ENCODE assay signal across 9 cellular contexts in the genomic region with DNA sequence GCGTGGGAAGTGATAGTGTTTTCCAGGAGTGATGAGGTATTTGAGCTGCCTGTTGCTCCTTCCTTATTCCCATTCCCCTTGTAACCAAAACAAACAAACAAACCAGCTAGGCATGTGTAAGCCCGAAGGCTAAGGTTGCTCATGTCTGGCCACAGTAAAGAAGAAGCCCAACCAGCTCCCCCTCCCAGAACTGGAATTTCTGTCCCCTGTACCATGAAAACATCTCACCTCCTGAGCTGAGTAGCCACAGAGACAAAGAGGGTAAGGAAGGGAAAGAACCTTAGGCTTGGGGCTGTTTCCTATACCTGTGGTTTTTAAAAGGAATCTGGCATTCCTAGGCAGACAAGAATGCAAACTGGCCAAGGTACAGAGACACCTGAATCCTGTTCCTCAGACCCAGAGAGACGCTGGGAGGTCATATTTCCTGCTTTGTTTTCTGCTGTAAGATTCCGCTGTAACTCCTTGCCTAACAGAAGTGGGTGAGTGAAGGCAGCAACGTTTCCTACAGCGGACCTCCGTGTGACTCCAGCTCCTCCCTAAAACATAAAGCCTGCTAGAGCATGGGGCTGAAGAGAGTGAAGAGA. TPM values are rescaled to one million over a fixed set of nuclear protein-coding genes. Genes with fewer than 3 reads are reported as not detected.
DNase-seq lines count a peak whose midpoint lies in the region; ATAC-seq and TF ChIP-seq lines count a peak whose summit lies in the region.
"Had no signal": no experiment of that assay in that cellular context is flagged by ENCODE, and none has a peak within 500 bp of the region (broad histone marks: within the 10 kb centered on the region; RNA-seq: fewer than 3 reads in every experiment).

No MANE protein-coding gene starts in this region.

- H3K36me3 ChIP-seq in CD8-positive, alpha-beta memory T cell (ENCODE audit: insufficient read depth, low read length): no peaks in the 10 kb centered on the region
- no peaks in the 10 kb centered on the region for H3K36me3 ChIP-seq in neuronal stem cell (replicated peaks in 1 of 2; ENCODE audit: control insufficient read depth in 2 of 2, insufficient read depth in 2 of 2, low read length in 2 of 2)

- no peak overlapping the region for H2BK5ac ChIP-seq in neuronal stem cell (ENCODE audit: low read length)

- TF ChIP-seq CTCF in fibroblast of villous mesenchyme (IDR thresholded peaks at IDR 0.05; ENCODE audit: insufficient read depth, low read depth, low read length): no peak

- H3K23ac ChIP-seq in neuronal stem cell (ENCODE audit: low read depth, low read length, poor library complexity): no peak overlapping the region

- H3K4me3 Mint-ChIP-seq in CD8-positive, alpha-beta memory T cell: peak overlapping the region in 4 of 7 donors; percentile 5 to 65 (median 23)
- H3K4me3 Mint-ChIP-seq: natural killer cell treated with Interleukin-12 subunit alpha and Interleukin-12 subunit beta and Interleukin-15 and Interleukin-18, amount 100 ng/mL, for 72 hours had no signal

- peaks cover 10 to 34% of the 10 kb centered on the region in 2 donors for H3K27me3 Mint-ChIP-seq in CD8-positive, alpha-beta memory T cell

- H2BK12ac ChIP-seq in neuronal stem cell (ENCODE audit: low read length): no peak overlapping the region

- no peak for DNase-seq in CD8-positive, alpha-beta memory T cell
- DNase-seq in NOMO-1 treated with DMSO at 0.1 percent for 48 hours (lab: John Stamatoyannopoulos, UW; ENCODE audit: unreplicated experiment): peak; percentile 21
- DNase-seq in fibroblast of villous mesenchyme (ENCODE audit: low read depth): peak; percentile 50
- no peak for DNase-seq in neuronal stem cell (ENCODE audit: low spot score)
- DNase-seq in NK-92 (lab: John Stamatoyannopoulos, UW; ENCODE audit: unreplicated experiment): no peak
- no peak for DNase-seq in G401 (ENCODE audit: low spot score)
- no peak for DNase-seq in UCSD-AML1 (lab: John Stamatoyannopoulos, UW; ENCODE audit: unreplicated experiment)

- in situ Hi-C loops in G401 (cut with HindIII; ENCODE audit: low sequenced_read_pairs): no loop called here

- H3K18ac ChIP-seq in neuronal stem cell (ENCODE audit: low read length): no peak overlapping the region

- no peak for ATAC-seq in HG03354 (IDR thresholded peaks at IDR 0.05; ENCODE audit: poor library complexity, severe bottlenecking, unreplicated experiment)

- no peaks in the 10 kb centered on the region for H3K27me3 ChIP-seq in CD8-positive, alpha-beta memory T cell (ENCODE audit: insufficient read depth, low read length, poor library complexity, severe bottlenecking)
- peaks cover 0 to 5% (median 0%) of the 10 kb centered on the region in 3 experiments for H3K27me3 ChIP-seq in neuronal stem cell (ENCODE audit: control insufficient read depth in 3 of 3, insufficient read depth in 3 of 3, low read depth in 1 of 3, low read length in 3 of 3)

- H3K9ac ChIP-seq in neuronal stem cell (ENCODE audit: low read depth, low read length, poor library complexity): no peak overlapping the region

- no peak overlapping the region for H2BK15ac ChIP-seq in neuronal stem cell (ENCODE audit: low read length)

- H3K4me1 Mint-ChIP-seq in CD8-positive, alpha-beta memory T cell: peaks cover 7 to 17% (median 8%) of the 10 kb centered on the region in 3 donors

- H3K4ac ChIP-seq in neuronal stem cell (ENCODE audit: low read length): no peak overlapping the region

- no peak overlapping the region for H2BK120ac ChIP-seq in neuronal stem cell (ENCODE audit: low read depth, low read length)

- H4K8ac ChIP-seq in neuronal stem cell (ENCODE audit: low read depth, low read length): no peak overlapping the region

- no peaks in the 10 kb centered on the region for H3K36me3 Mint-ChIP-seq in CD8-positive, alpha-beta memory T cell
- H3K36me3 Mint-ChIP-seq: natural killer cell treated with Interleukin-12 subunit alpha and Interleukin-12 subunit beta and Interleukin-15 and Interleukin-18, amount 100 ng/mL, for 72 hours had no signal

- H3K9me3 ChIP-seq in CD8-positive, alpha-beta memory T cell (ENCODE audit: low read length): no peaks in the 10 kb centered on the region
- no peaks in the 10 kb centered on the region for H3K9me3 ChIP-seq in neuronal stem cell (replicated peaks in 1 of 2; ENCODE audit: control insufficient read depth in 2 of 2, insufficient read depth in 1 of 2, low read depth in 1 of 2, low read length in 2 of 2)

- no peak overlapping the region for H3K4me3 ChIP-seq in CD8-positive, alpha-beta memory T cell (ENCODE audit: low read length)
- H3K4me3 ChIP-seq in fibroblast of villous mesenchyme (ENCODE audit: low read depth, low read length) (no peak overlapping the region), neuronal stem cell (ENCODE audit: low read length in 2 of 2) (no peak overlapping the region)

- H3K27ac Mint-ChIP-seq in CD8-positive, alpha-beta memory T cell: peak overlapping the region in 1 of 8 donors; percentile 53
- H3K27ac Mint-ChIP-seq: natural killer cell treated with Interleukin-12 subunit alpha and Interleukin-12 subunit beta and Interleukin-15 and Interleukin-18, amount 100 ng/mL, for 72 hours had no signal

- H2AK5ac ChIP-seq in neuronal stem cell (ENCODE audit: low read depth, low read length): no peak overlapping the region

- POLR2A ChIA-PET in CD8-positive, alpha-beta memory T cell (lab: Charles Lee): interaction anchor here (0.6 kb wide), 1 partner anchor 493 kb away, joined by 3 read pairs; no protein-coding TSS in a partner anchor

- WGBS in neuronal stem cell (ENCODE audit: extremely low coverage in 2 of 2, insufficient read length in 2 of 2, insufficient replicate concordance in 1 of 2), 2 donors: no CpG with 5 or more reads among the region's 7 CpGs

- H4K91ac ChIP-seq in neuronal stem cell (ENCODE audit: low read depth, low read length, poor library complexity): no peak overlapping the region

- H3K14ac ChIP-seq in neuronal stem cell (ENCODE audit: low read length): no peak overlapping the region

- H3K27ac ChIP-seq in CD8-positive, alpha-beta memory T cell (ENCODE audit: low read depth, low read length): no peak overlapping the region
- H3K27ac ChIP-seq in neuronal stem cell (replicated peaks; ENCODE audit: low read length): no peak overlapping the region

- CTCF ChIA-PET in CD8-positive, alpha-beta memory T cell (lab: Charles Lee): interaction anchor here (1.3 to 7.1 kb wide), 8 partner anchors 17 to 565 kb away, joined by 3 to 74 read pairs (median 10); partner anchors contain the start of gene RHOU

- peaks cover 13% of the 10 kb centered on the region for H3K4me1 ChIP-seq in CD8-positive, alpha-beta memory T cell (ENCODE audit: insufficient read depth, low read length)
- peaks cover 16 to 28% of the 10 kb centered on the region in 2 donors for H3K4me1 ChIP-seq in neuronal stem cell (ENCODE audit: control insufficient read depth in 2 of 2, insufficient read depth in 1 of 2, low read depth in 1 of 2, low read length in 2 of 2)

- H3K79me1 ChIP-seq in neuronal stem cell (ENCODE audit: low read depth, low read length): no peaks in the 10 kb centered on the region

- no peaks in the 10 kb centered on the region for H3K9me3 Mint-ChIP-seq in CD8-positive, alpha-beta memory T cell
- H3K9me3 Mint-ChIP-seq: natural killer cell treated with Interleukin-12 subunit alpha and Interleukin-12 subunit beta and Interleukin-15 and Interleukin-18, amount 100 ng/mL, for 72 hours had no signal

- no peak overlapping the region for H3K4me2 ChIP-seq in neuronal stem cell (ENCODE audit: insufficient read depth, low read length, poor library complexity, severe bottlenecking)

- peak overlapping the region; percentile 71 for H2AFZ ChIP-seq in neuronal stem cell (ENCODE audit: low read length)

RNA-seq across cellular contexts. Expression of gene RAB4A, which starts 41.7 kb away (rescaled TPM):
- total RNA-seq in CD8-positive, alpha-beta memory T cell: 10 to 100 TPM; 32.2 to 34.9 TPM
- polyA plus RNA-seq in CD8-positive, alpha-beta memory T cell: 24.4 TPM
- total RNA-seq in fibroblast of villous mesenchyme: 17.1 and 18.6 TPM in 2 replicates
- 36.9 TPM for polyA plus RNA-seq in neuronal stem cell (2013, experiment 1 of 2)
- polyA plus RNA-seq in neuronal stem cell (2013, experiment 2 of 2): 37.7 TPM
- total RNA-seq in G401 (2014; rRNA removed; shearing (Covaris generic)): 78.3 and 99.2 TPM in 2 replicates

Comparison
In these comparisons a context has a peak if more than half of its experiments do, and no peak if none do; other contexts are left out.
1. DNase-seq: peak in NOMO-1 treated with DMSO at 0.1 percent for 48 hours (single experiment) and fibroblast of villous mesenchyme (single experiment); none in CD8-positive, alpha-beta memory T cell (0 of 5), neuronal stem cell (single experiment), NK-92 (single experiment), G401 (single experiment) and UCSD-AML1 (single experiment).